14 cellular contexts compared by ENCODE assay signal in the genomic region with DNA sequence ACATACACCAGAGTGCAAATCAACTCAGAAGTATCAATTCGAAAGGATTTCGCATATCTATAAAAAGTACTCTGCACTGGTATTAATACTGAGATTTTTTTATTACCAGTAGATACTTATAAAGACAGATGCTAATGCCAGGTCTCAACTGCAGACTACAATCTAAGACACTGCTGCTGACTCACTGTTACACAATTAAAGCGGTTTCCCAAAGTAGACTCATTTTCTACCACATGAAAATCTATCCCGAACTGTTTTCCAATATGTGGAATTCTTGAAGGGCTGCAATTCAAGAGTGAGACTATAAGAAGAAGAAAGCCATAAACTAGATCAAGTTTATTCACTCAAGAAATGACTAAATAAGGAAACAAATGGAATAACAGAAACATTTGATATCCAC. TPM values are rescaled to one million over a fixed set of nuclear protein-coding genes. Genes with fewer than 3 reads are reported as not detected.
DNase-seq lines count a peak whose midpoint lies in the region; TF ChIP-seq lines count a peak whose summit lies in the region.
"Had no signal": no experiment of that assay in that cellular context is flagged by ENCODE, and none has a peak within 500 bp of the region (broad histone marks: within the 10 kb centered on the region; RNA-seq: fewer than 3 reads in every experiment).

No MANE protein-coding gene starts in this region.

- H3K36me3 ChIP-seq in brain microvascular endothelial cell (replicated peaks) (no peaks in the 10 kb centered on the region), mesenchymal stem cell (ENCODE audit: control insufficient read depth in 1 of 2, insufficient read depth in 2 of 2, low read depth in 1 of 2, low read length in 2 of 2) (no peaks in the 10 kb centered on the region)

- no peak overlapping the region for H3K23ac ChIP-seq in mesenchymal stem cell (ENCODE audit: low read length in 2 of 2)

- no peak overlapping the region for H4K91ac ChIP-seq in mesenchymal stem cell (ENCODE audit: low read length)

- no peaks in the 10 kb centered on the region for H3K27me3 ChIP-seq in brain microvascular endothelial cell (replicated peaks)
- no peaks in the 10 kb centered on the region for H3K27me3 ChIP-seq in mesenchymal stem cell (ENCODE audit: control insufficient read depth in 1 of 2, insufficient read depth in 1 of 2, low read length in 2 of 2)

- peak overlapping the region; percentile 61 for H3K9ac ChIP-seq in mesenchymal stem cell (ENCODE audit: low read length)

- H3K4ac ChIP-seq in mesenchymal stem cell (ENCODE audit: low read depth in 1 of 2, low read length in 2 of 2): no peak overlapping the region

- H2AK5ac ChIP-seq in mesenchymal stem cell (ENCODE audit: low read length, severe bottlenecking): no peak overlapping the region

- no peak for TF ChIP-seq CTCF in AG09309 (IDR thresholded peaks at IDR 0.05; ENCODE audit: control insufficient read depth, insufficient read depth, low read depth, low read length, missing control alignments)
- TF ChIP-seq CTCF in brain microvascular endothelial cell (IDR thresholded peaks at IDR 0.05; ENCODE audit: low read depth, low read length, missing control alignments): no peak

- no peaks in the 10 kb centered on the region for H3K9me3 ChIP-seq in mesenchymal stem cell (ENCODE audit: control insufficient read depth, low read length)

- H3K4me1 ChIP-seq in mesenchymal stem cell (ENCODE audit: control insufficient read depth, insufficient read depth, low read depth, low read length): no peaks in the 10 kb centered on the region

- no peak overlapping the region for H2BK15ac ChIP-seq in mesenchymal stem cell (ENCODE audit: low read depth, poor library complexity, severe bottlenecking)

- H3K27ac ChIP-seq in brain microvascular endothelial cell: peak overlapping the region; percentile 39
- H3K27ac ChIP-seq in mesenchymal stem cell (ENCODE audit: low read length, poor library complexity, severe bottlenecking): no peak overlapping the region
- H3K27ac ChIP-seq: C4-2B had no signal

- H2BK120ac ChIP-seq in mesenchymal stem cell (ENCODE audit: low read depth, low read length): no peak overlapping the region

- in situ Hi-C loops in brain microvascular endothelial cell (cut with HindIII; ENCODE audit: low pct_ligation_motif_present, low sequenced_read_pairs): no loop called here
- in situ Hi-C loops in KBM-7 (cut with MboI; ENCODE audit: low pct_unique_long_range_greater_than_20kb, low sequenced_read_pairs): no loop called here

- no peak overlapping the region for H3K14ac ChIP-seq in mesenchymal stem cell (ENCODE audit: low read length in 2 of 2)

- H3K4me2 ChIP-seq in mesenchymal stem cell (ENCODE audit: low read length, poor library complexity, severe bottlenecking): no peak overlapping the region

- H2BK5ac ChIP-seq in mesenchymal stem cell (ENCODE audit: low read depth, low read length, poor library complexity, severe bottlenecking): no peak overlapping the region

- no peak overlapping the region for H2BK12ac ChIP-seq in mesenchymal stem cell (ENCODE audit: low read length in 2 of 2)

- DNase-seq in AG09309 (ENCODE audit: low read depth) (peak; percentile 82), HS-5 (ENCODE audit: low read depth) (peak; percentile 74), brain microvascular endothelial cell (peak; percentile 50), mesenchymal stem cell (peak; percentile 71), HT-29 (ENCODE audit: low spot score) (no peak), activated gamma-delta T cell (lab: John Stamatoyannopoulos, UW) (no peak), mesenteric fat pad (ENCODE audit: low spot score) (no peak), KBM-7 (no peak)
- DNase-seq: cortex of kidney, GDM1, NCI-H446, RPMI8226, T-helper 9 cell had no signal

- H3K4me3 ChIP-seq in AG09309 (ENCODE audit: control insufficient read depth, low read depth, low read length) (no peak overlapping the region), brain microvascular endothelial cell (ENCODE audit: low read depth, low read length) (no peak overlapping the region), mesenchymal stem cell (ENCODE audit: insufficient read depth in 1 of 2, low read depth in 1 of 2, low read length in 2 of 2) (no peak overlapping the region)

- peaks cover 4% of the 10 kb centered on the region for H3K79me1 ChIP-seq in mesenchymal stem cell (replicated peaks; ENCODE audit: low read length, poor library complexity, severe bottlenecking)

- no peak overlapping the region for H4K8ac ChIP-seq in mesenchymal stem cell (ENCODE audit: low read length)

- no peak overlapping the region for H2AFZ ChIP-seq in mesenchymal stem cell (ENCODE audit: low read depth, low read length)

- WGBS in mesenchymal stem cell: 100% methylated on average over 2 of the region's 4 CpGs

- H3K18ac ChIP-seq in mesenchymal stem cell (ENCODE audit: low read depth in 1 of 2, low read length in 2 of 2): no peak overlapping the region

RNA-seq across cellular contexts. Expression of gene ARHGAP32, which starts 57.2 kb away (rescaled TPM):
- polyA plus RNA-seq in mesenchymal stem cell (2013, experiment 1 of 2): 2.9 TPM
- polyA plus RNA-seq in mesenchymal stem cell (2013, experiment 2 of 2): 2.7 TPM
- 44.2 and 48.2 TPM in 2 replicates for total RNA-seq in HT-29 (2014; rRNA removed; shearing (Covaris generic))
- total RNA-seq in mesenteric fat pad: 17.1 TPM

Comparison
In these comparisons a context has a peak if more than half of its experiments do, and no peak if none do; other contexts are left out.
1. DNase-seq: peak in AG09309 (single experiment), HS-5 (single experiment), brain microvascular endothelial cell (single experiment) and mesenchymal stem cell (single experiment); none in HT-29 (single experiment), activated gamma-delta T cell (single experiment), mesenteric fat pad (single experiment) and KBM-7 (single experiment).